8 cellular contexts compared by ENCODE assay signal in the genomic region with DNA sequence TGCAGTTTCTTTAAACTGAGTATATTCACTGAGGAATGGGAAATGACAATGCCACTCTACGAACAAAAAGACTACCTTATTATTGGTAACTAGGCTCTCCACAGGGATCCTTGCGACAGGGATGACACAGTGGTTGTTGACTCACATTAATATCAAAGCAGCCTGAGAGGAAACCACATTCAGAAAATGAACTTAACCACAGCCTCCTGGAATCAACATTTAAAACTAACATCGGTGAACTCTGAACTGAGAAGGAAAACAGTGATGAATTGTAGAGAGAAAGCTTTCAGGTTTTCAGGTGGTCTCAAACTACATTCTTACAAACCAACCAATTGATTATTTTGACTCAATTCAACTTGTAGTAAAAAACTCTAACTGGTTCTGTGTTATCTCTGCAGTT.
DNase-seq lines count a peak whose midpoint lies in the region; ATAC-seq and FAIRE-seq lines count a peak whose summit lies in the region.
"Had no signal": no experiment of that assay in that cellular context is flagged by ENCODE, and none has a peak within 500 bp of the region (broad histone marks: within the 10 kb centered on the region; RNA-seq: fewer than 3 reads in every experiment).

No MANE protein-coding gene starts in this region.

- H3K4me3 ChIP-seq in right cardiac atrium (ENCODE audit: low read length): no peak overlapping the region
- H3K4me3 ChIP-seq: pancreas had no signal

- FAIRE-seq in GM18507 (lab: Jason Lieb, UNC): peak; percentile 29
- FAIRE-seq: pancreas had no signal

- no peaks in the 10 kb centered on the region for H3K9me3 ChIP-seq in right cardiac atrium (ENCODE audit: control insufficient read depth, low read length)
- H3K9me3 ChIP-seq: pancreas had no signal

- H3K27ac Mint-ChIP-seq in activated CD4-positive, alpha-beta memory T cell treated with anti-CD3 and anti-CD28 coated beads for 36 hours: peak overlapping the region; percentile 68

- H3K27ac ChIP-seq in right cardiac atrium (ENCODE audit: low read length): no peak overlapping the region
- H3K27ac ChIP-seq: pancreas had no signal

- CTCF ChIA-PET in activated CD4-positive, alpha-beta memory T cell treated with anti-CD3 and anti-CD28 coated beads for 36 hours (lab: Charles Lee): interaction anchor here (0.8 to 2.0 kb wide), 7 partner anchors 41 to 380 kb away, joined by 3 to 4 read pairs (median 4); no protein-coding TSS in a partner anchor

- no peaks in the 10 kb centered on the region for H3K27me3 ChIP-seq in right cardiac atrium (ENCODE audit: control insufficient read depth, insufficient read depth)
- H3K27me3 ChIP-seq: pancreas had no signal

- H3K4me1 Mint-ChIP-seq in activated CD4-positive, alpha-beta memory T cell treated with anti-CD3 and anti-CD28 coated beads for 36 hours (ENCODE audit: low read depth): peaks cover 55% of the 10 kb centered on the region

- no peaks in the 10 kb centered on the region for H3K27me3 Mint-ChIP-seq in activated CD4-positive, alpha-beta memory T cell treated with anti-CD3 and anti-CD28 coated beads for 36 hours

- no peaks in the 10 kb centered on the region for H3K4me1 ChIP-seq in right cardiac atrium (ENCODE audit: control insufficient read depth, insufficient read depth, low read length)

- peak; percentile 42 for ATAC-seq in HG03442 (IDR thresholded peaks at IDR 0.05; ENCODE audit: unreplicated experiment)
- ATAC-seq in GM18520 (IDR thresholded peaks at IDR 0.05; ENCODE audit: unreplicated experiment): no peak
- no peak for ATAC-seq in right cardiac atrium

- POLR2A ChIA-PET in activated CD4-positive, alpha-beta memory T cell treated with anti-CD3 and anti-CD28 coated beads for 36 hours (lab: Charles Lee): interaction anchor here (0.7 to 2.0 kb wide), 5 partner anchors 62 to 229 kb away, joined by 3 to 7 read pairs (median 4); no protein-coding TSS in a partner anchor

- 82% methylated on average over 3 of the region's 3 CpGs for whole genome bisulfite sequencing in right cardiac atrium

- DNase-seq in GM18507 (ENCODE audit: extremely low spot score, insufficient read length, low read depth): peak; percentile 8
- DNase-seq in activated CD4-positive, alpha-beta memory T cell treated with anti-CD3 and anti-CD28 coated beads for 36 hours: peak; percentile 65
- DNase-seq in iris pigment epithelial cell (ENCODE audit: low read depth): peak; percentile 82
- no peak for DNase-seq in C1 segment of cervical spinal cord (lab: John Stamatoyannopoulos, UW)
- no peak for DNase-seq in right cardiac atrium

- H3K4me3 Mint-ChIP-seq in activated CD4-positive, alpha-beta memory T cell treated with anti-CD3 and anti-CD28 coated beads for 36 hours: peak overlapping the region; percentile 1

- intact Hi-C loops in activated CD4-positive, alpha-beta memory T cell treated with anti-CD3 and anti-CD28 coated beads for 36 hours (cut with micrococcal nuclease): loop anchor here (1.0 to 5.0 kb wide), 11 partner anchors 48 to 862 kb away; a partner anchor contains a TSS
- intact Hi-C loops in right cardiac atrium (cut with DNase I): no loop called here

- no peaks in the 10 kb centered on the region for H3K9me3 Mint-ChIP-seq in activated CD4-positive, alpha-beta memory T cell treated with anti-CD3 and anti-CD28 coated beads for 36 hours

- H3K36me3 Mint-ChIP-seq in activated CD4-positive, alpha-beta memory T cell treated with anti-CD3 and anti-CD28 coated beads for 36 hours: peaks cover 1% of the 10 kb centered on the region

Comparison
In these comparisons a context has a peak if more than half of its experiments do, and no peak if none do; other contexts are left out.
1. DNase-seq: peak in GM18507 (single experiment), activated CD4-positive, alpha-beta memory T cell treated with anti-CD3 and anti-CD28 coated beads for 36 hours (single experiment) and iris pigment epithelial cell (single experiment); none in C1 segment of cervical spinal cord (0 of 14) and right cardiac atrium (0 of 3).